ENCODE assay signal across 7 cellular contexts in the genomic region with DNA sequence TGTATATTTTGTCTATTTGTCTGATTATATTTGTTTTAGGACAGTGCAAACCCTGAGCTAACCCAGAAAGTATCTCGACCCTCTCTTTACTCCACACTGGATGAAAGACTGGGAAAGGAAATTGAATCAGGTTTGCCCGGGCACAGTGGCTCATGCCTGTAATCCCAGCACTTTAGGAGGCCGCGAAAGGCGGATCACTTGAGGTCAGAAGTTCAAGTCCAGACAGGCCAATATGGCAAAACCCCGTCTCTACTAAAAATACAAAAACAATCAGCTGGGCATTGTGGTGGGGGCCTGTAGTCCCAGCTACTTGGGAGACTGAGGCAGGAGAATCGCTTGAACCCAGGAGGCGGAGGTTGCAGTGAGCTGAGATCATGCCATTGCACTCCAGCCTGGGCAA.
DNase-seq lines count a peak whose midpoint lies in the region; TF ChIP-seq lines count a peak whose summit lies in the region.
"Not testable (repeated sequence)": the region's sequence is repeated elsewhere in the genome, so short reads cannot be mapped to it uniquely, and the experiment has no call there.

No MANE protein-coding gene starts in this region.

- not testable (repeated sequence) for H4K20me1 ChIP-seq in osteoblast (ENCODE audit: insufficient read depth, low read length)

- not testable (repeated sequence) for H3K79me2 ChIP-seq in osteoblast (ENCODE audit: insufficient read depth, low read length)

- not testable (repeated sequence) for H3K4ac ChIP-seq in mesenchymal stem cell (ENCODE audit: low read depth in 1 of 2, low read length in 2 of 2)

- not testable (repeated sequence) for H3K4me2 ChIP-seq in mesenchymal stem cell (ENCODE audit: low read length, poor library complexity, severe bottlenecking)
- H3K4me2 ChIP-seq in osteoblast (ENCODE audit: insufficient read depth, low read length), result peak overlapping the region; percentile 53
- H3K4me2 ChIP-seq in skeletal muscle satellite cell (ENCODE audit: low read length), result peak overlapping the region; percentile 12

- peaks cover 10% of the 10 kb centered on the region for H3K4me1 ChIP-seq in adipocyte (ENCODE audit: control insufficient read depth, insufficient read depth, low read length)
- H3K4me1 ChIP-seq in mesenchymal stem cell (ENCODE audit: control insufficient read depth, insufficient read depth, low read depth, low read length), result not testable (repeated sequence)
- peaks cover 25% of the 10 kb centered on the region for H3K4me1 ChIP-seq in osteoblast (ENCODE audit: insufficient read depth, low read length)
- peaks cover 18% of the 10 kb centered on the region for H3K4me1 ChIP-seq in skeletal muscle satellite cell (ENCODE audit: control insufficient read depth, insufficient read depth, low read length)

- H3K27me3 ChIP-seq in MG63; adipocyte (replicated peaks; ENCODE audit: control insufficient read depth, insufficient read depth, low read length); mesenchymal stem cell (ENCODE audit: control insufficient read depth in 1 of 2, insufficient read depth in 1 of 2, low read length in 2 of 2); osteoblast (ENCODE audit: insufficient read depth, low read length); skeletal muscle satellite cell (ENCODE audit: control insufficient read depth, insufficient read depth, low read length): not testable (repeated sequence)

- 92% methylated on average over 5 of the region's 8 CpGs for WGBS in mesenchymal stem cell

- H3K9ac ChIP-seq in adipocyte (ENCODE audit: low read length), result peak overlapping the region; percentile 11
- peak overlapping the region; percentile 10 for H3K9ac ChIP-seq in mesenchymal stem cell (ENCODE audit: low read length)
- H3K9ac ChIP-seq in skeletal muscle satellite cell (ENCODE audit: low read depth, low read length), result peak overlapping the region; percentile 12

- H4K8ac ChIP-seq in mesenchymal stem cell (ENCODE audit: low read length), result peak overlapping the region; percentile 24

- not testable (repeated sequence) for H3K27me3 Mint-ChIP-seq in chondrocyte (ENCODE audit: low read depth)

- not testable (repeated sequence) for H2BK120ac ChIP-seq in mesenchymal stem cell (ENCODE audit: low read depth, low read length)

- not testable (repeated sequence) for H3K14ac ChIP-seq in mesenchymal stem cell (ENCODE audit: low read length in 2 of 2)

- peaks cover 36% of the 10 kb centered on the region for H3K4me1 Mint-ChIP-seq in chondrocyte (ENCODE audit: low read depth)

- H3K27ac Mint-ChIP-seq in chondrocyte (ENCODE audit: unreplicated experiment), result peak overlapping the region; percentile 75

- not testable (repeated sequence) for H3K18ac ChIP-seq in mesenchymal stem cell (ENCODE audit: low read depth in 1 of 2, low read length in 2 of 2)

- not testable (repeated sequence) for H3K79me1 ChIP-seq in mesenchymal stem cell (replicated peaks; ENCODE audit: low read length, poor library complexity, severe bottlenecking)

- H3K4me3 Mint-ChIP-seq in chondrocyte (ENCODE audit: unreplicated experiment), result not testable (repeated sequence)

- not testable (repeated sequence) for H3K9me3 Mint-ChIP-seq in chondrocyte (ENCODE audit: low read depth)

- H2BK5ac ChIP-seq in mesenchymal stem cell (ENCODE audit: low read depth, low read length, poor library complexity, severe bottlenecking), result not testable (repeated sequence)

- DNase-seq in MG63, result peak; percentile 46
- DNase-seq in adipocyte (ENCODE audit: low read depth); chondrocyte (ENCODE audit: low spot score); mesenchymal stem cell; osteoblast (ENCODE audit: insufficient read length, low spot score, missing footprints): not testable (repeated sequence)
- peak; percentile 6 for DNase-seq in ureter (ENCODE audit: low spot score)

- H2BK12ac ChIP-seq in mesenchymal stem cell (ENCODE audit: low read length in 2 of 2), result not testable (repeated sequence)

- not testable (repeated sequence) for TF ChIP-seq CTCF in chondrocyte (IDR thresholded peaks at IDR 0.05); osteoblast (IDR thresholded peaks at IDR 0.05; ENCODE audit: extremely low read depth, low read depth, low read length)

- H4K91ac ChIP-seq in mesenchymal stem cell (ENCODE audit: low read length), result not testable (repeated sequence)

- H2AK5ac ChIP-seq in mesenchymal stem cell (ENCODE audit: low read length, severe bottlenecking), result not testable (repeated sequence)

- not testable (repeated sequence) for H3K23ac ChIP-seq in mesenchymal stem cell (ENCODE audit: low read length in 2 of 2)

- H2BK15ac ChIP-seq in mesenchymal stem cell (ENCODE audit: low read depth, poor library complexity, severe bottlenecking), result not testable (repeated sequence)

- H3K36me3 Mint-ChIP-seq in chondrocyte (ENCODE audit: low read depth), result not testable (repeated sequence)

- not testable (repeated sequence) for H3K36me3 ChIP-seq in MG63; adipocyte (ENCODE audit: control insufficient read depth, insufficient read depth, low read length, severe bottlenecking); mesenchymal stem cell (ENCODE audit: control insufficient read depth in 1 of 2, insufficient read depth in 2 of 2, low read depth in 1 of 2, low read length in 2 of 2); osteoblast (ENCODE audit: insufficient read depth, low read length); skeletal muscle satellite cell (ENCODE audit: insufficient read depth, low read length)

- not testable (repeated sequence) for H3K9me3 ChIP-seq in MG63; adipocyte (ENCODE audit: control insufficient read depth, low read length); mesenchymal stem cell (ENCODE audit: control insufficient read depth, low read length); osteoblast (ENCODE audit: low read depth, low read length); skeletal muscle satellite cell (replicated peaks; ENCODE audit: low read length)

- H3K27ac ChIP-seq in mesenchymal stem cell (ENCODE audit: low read length, poor library complexity, severe bottlenecking), result not testable (repeated sequence)
- H3K27ac ChIP-seq in osteoblast (ENCODE audit: low read depth, low read length), result peak overlapping the region; percentile 73

- not testable (repeated sequence) for H3K4me3 ChIP-seq in MG63; adipocyte (ENCODE audit: low read length); osteoblast (ENCODE audit: insufficient read depth, low read length); skeletal muscle satellite cell (ENCODE audit: low read length)
- H3K4me3 ChIP-seq in mesenchymal stem cell (ENCODE audit: insufficient read depth in 1 of 2, low read depth in 1 of 2, low read length in 2 of 2), result peak overlapping the region in 1 of 2 experiments; percentile 33

- not testable (repeated sequence) for H2AFZ ChIP-seq in mesenchymal stem cell (ENCODE audit: low read depth, low read length); osteoblast (ENCODE audit: low read length)
